17 cellular contexts compared by ENCODE assay signal in genomic region chr10:122323941-122324675, GRCh38. TPM values are rescaled to one million over a fixed set of nuclear protein-coding genes. Genes with fewer than 3 reads are reported as not detected.
DNase-seq lines count a peak whose midpoint lies in the region; ATAC-seq and TF ChIP-seq lines count a peak whose summit lies in the region.
"Had no signal": no experiment of that assay in that cellular context is flagged by ENCODE, and none has a peak within 500 bp of the region (broad histone marks: within the 10 kb centered on the region; RNA-seq: fewer than 3 reads in every experiment).

No MANE protein-coding gene starts in this region.

- peak; percentile 4 for DNase-seq in A172 (ENCODE audit: low spot score)
- DNase-seq in HCEC 1CT, result peak; percentile 55
- DNase-seq in cardiac fibroblast (ENCODE audit: low read depth in 2 of 2), result peak; percentile 36 to 65
- DNase-seq in myocyte (ENCODE audit: low read depth), result peak; percentile 57
- DNase-seq in activated CD8-positive, alpha-beta T cell treated with anti-CD3 and anti-CD28 coated beads for 36 hours, result no peak
- DNase-seq in H7, result no peak
- no peak for DNase-seq in HT-29 (ENCODE audit: low spot score)
- DNase-seq: activated CD4-positive, CD25-positive, alpha-beta regulatory T cell; activated CD8-positive, alpha-beta memory T cell treated with anti-CD3 and anti-CD28 coated beads, Interleukin-2, amount 50 U/mL, for 48 hours; DMS153; NCI-H1092 treated with DMSO at 0.1 percent for 48 hours; NCI-H345; spleen; T-cell; testis had no signal

- H3K36me3 Mint-ChIP-seq in activated CD8-positive, alpha-beta T cell treated with anti-CD3 and anti-CD28 coated beads for 36 hours (ENCODE audit: low read depth), result no peaks in the 10 kb centered on the region
- H3K36me3 Mint-ChIP-seq: T-cell had no signal

- no peaks in the 10 kb centered on the region for H3K9me3 Mint-ChIP-seq in activated CD8-positive, alpha-beta T cell treated with anti-CD3 and anti-CD28 coated beads for 36 hours

- H3K27me3 ChIP-seq in H7 (ENCODE audit: control insufficient read depth, insufficient read depth, low read length), result no peaks in the 10 kb centered on the region
- H3K27me3 ChIP-seq: testis had no signal

- no peak for TF ChIP-seq CTCF in cardiac fibroblast (IDR thresholded peaks at IDR 0.05; ENCODE audit: low read depth, low read length)
- TF ChIP-seq CTCF in activated CD8-positive, alpha-beta T cell treated with anti-CD3 and anti-CD28 coated beads for 36 hours (IDR thresholded peaks at IDR 0.05), result no peak

- POLR2A ChIA-PET in activated CD8-positive, alpha-beta T cell treated with anti-CD3 and anti-CD28 coated beads for 36 hours (lab: Charles Lee), result no interaction called here

- H3K27ac Mint-ChIP-seq in activated CD8-positive, alpha-beta T cell treated with anti-CD3 and anti-CD28 coated beads for 36 hours, result no peak overlapping the region
- H3K27ac Mint-ChIP-seq: activated naive CD4-positive, alpha-beta T cell treated with anti-CD3 and anti-CD28 coated beads, Interleukin-2, amount 50 U/mL, for 72 hours; T-cell had no signal

- H3K36me3 ChIP-seq in H7 (replicated peaks; ENCODE audit: control insufficient read depth, insufficient read depth, low read length), result no peaks in the 10 kb centered on the region
- H3K36me3 ChIP-seq: spleen had no signal

- intact Hi-C loops in activated CD8-positive, alpha-beta T cell treated with anti-CD3 and anti-CD28 coated beads for 36 hours (cut with micrococcal nuclease), result no loop called here

- ATAC-seq in activated CD8-positive, alpha-beta T cell treated with anti-CD3 and anti-CD28 coated beads for 36 hours, result no peak
- no peak for ATAC-seq in GM19351 (IDR thresholded peaks at IDR 0.05; ENCODE audit: unreplicated experiment)
- ATAC-seq: activated naive CD4-positive, alpha-beta T cell treated with anti-CD3 and anti-CD28 coated beads, Interleukin-2, amount 50 U/mL, for 72 hours; T-cell had no signal

- H3K4me3 ChIP-seq in cardiac fibroblast (replicated peaks in 1 of 2; ENCODE audit: low read depth in 2 of 2, low read length in 2 of 2) (no peak overlapping the region), H7 (ENCODE audit: insufficient read depth, low read depth, low read length) (no peak overlapping the region)
- H3K4me3 ChIP-seq: spleen, testis had no signal

- no peak overlapping the region for H3K4me3 Mint-ChIP-seq in activated CD8-positive, alpha-beta T cell treated with anti-CD3 and anti-CD28 coated beads for 36 hours
- H3K4me3 Mint-ChIP-seq: T-cell had no signal

- H3K4me1 Mint-ChIP-seq in activated CD8-positive, alpha-beta T cell treated with anti-CD3 and anti-CD28 coated beads for 36 hours (ENCODE audit: low read depth), result no peaks in the 10 kb centered on the region
- H3K4me1 Mint-ChIP-seq: T-cell had no signal

- CTCF ChIA-PET in activated CD8-positive, alpha-beta T cell treated with anti-CD3 and anti-CD28 coated beads for 36 hours (lab: Charles Lee), result interaction anchor here (1.0 to 1.6 kb wide), 5 partner anchors 19 to 243 kb away, joined by 3 to 5 read pairs (median 3); no protein-coding TSS in a partner anchor

- H3K27me3 Mint-ChIP-seq in activated CD8-positive, alpha-beta T cell treated with anti-CD3 and anti-CD28 coated beads for 36 hours, result peaks cover 23% of the 10 kb centered on the region

RNA-seq across cellular contexts. Expression of gene PLEKHA1, which starts 50.4 kb away (rescaled TPM):
- total RNA-seq in A172 (2014; rRNA removed; shearing (Covaris generic)), result 5.6 and 6.9 TPM in 2 replicates
- 39.1 and 45.2 TPM in 2 replicates for total RNA-seq in myocyte
- 35.0 TPM for polyA plus RNA-seq in myocyte (2012)
- total RNA-seq in activated CD8-positive, alpha-beta T cell treated with anti-CD3 and anti-CD28 coated beads for 36 hours, result 10 to 100 TPM; 17.0 to 17.4 TPM
- total RNA-seq in H7 (2014; rRNA removed; shearing (Covaris generic)), result 28.5 and 38.2 TPM in 2 replicates
- 13.0 and 15.8 TPM in 2 replicates for total RNA-seq in HT-29 (2014; rRNA removed; shearing (Covaris generic))

RNA-seq across cellular contexts. Expression of gene BTBD16, which starts 53.0 kb away (rescaled TPM):
- not detected in 2 replicates for total RNA-seq in A172 (2014; rRNA removed; shearing (Covaris generic))
- total RNA-seq in myocyte, result 1.2 TPM in 1 of 2 replicates, not detected in the other
- 0.09 TPM for polyA plus RNA-seq in myocyte (2012)
- not detected for total RNA-seq in activated CD8-positive, alpha-beta T cell treated with anti-CD3 and anti-CD28 coated beads for 36 hours
- 0.15 and 0.42 TPM in 2 replicates for total RNA-seq in H7 (2014; rRNA removed; shearing (Covaris generic))
- 4.0 and 4.7 TPM in 2 replicates for total RNA-seq in HT-29 (2014; rRNA removed; shearing (Covaris generic))
- total RNA-seq: activated naive CD4-positive, alpha-beta T cell treated with anti-CD3 and anti-CD28 coated beads, Interleukin-2, amount 50 U/mL, for 72 hours; spleen; T-cell had no signal

Comparison
In these comparisons a context has a peak if more than half of its experiments do, and no peak if none do; other contexts are left out.
1. DNase-seq: peak in A172 (single experiment), HCEC 1CT (single experiment), cardiac fibroblast (2 of 2) and myocyte (single experiment); none in activated CD8-positive, alpha-beta T cell treated with anti-CD3 and anti-CD28 coated beads for 36 hours (single experiment), H7 (single experiment) and HT-29 (single experiment).